ENCODE assay signal across 39 cellular contexts in the genomic region with DNA sequence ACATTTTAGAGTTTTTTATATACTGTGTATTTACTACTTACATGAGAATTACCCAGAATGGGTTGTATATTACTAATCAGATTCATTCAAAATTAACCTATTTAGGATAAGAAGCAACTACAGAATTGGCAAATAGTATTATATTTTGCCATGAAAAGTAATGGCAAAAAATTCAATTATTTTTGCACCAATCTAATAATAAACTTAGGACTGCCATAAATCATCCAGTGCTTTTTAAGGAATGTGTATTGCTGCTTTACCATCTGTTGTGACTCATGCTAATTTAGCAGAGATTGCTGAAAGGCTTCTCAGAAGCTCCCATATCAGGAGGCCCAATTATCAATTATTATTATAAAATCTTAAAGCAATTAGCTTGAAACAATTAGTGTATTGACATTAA. TPM values are rescaled to one million over a fixed set of nuclear protein-coding genes. Genes with fewer than 3 reads are reported as not detected.
"Had no signal": no experiment of that assay in that cellular context is flagged by ENCODE, and none has a peak within 500 bp of the region (broad histone marks: within the 10 kb centered on the region; RNA-seq: fewer than 3 reads in every experiment).

No MANE protein-coding gene starts in this region.

- DNase-seq: Karpas-422, Kasumi-1, KG1, MG63, MM.1S, MV-4-11, NCI-H1048, NCI-H1092, NCI-H1092 treated with DMSO at 0.1 percent for 48 hours, NCI-H1105, NCI-H1105 treated with DMSO at 0.1 percent for 48 hours, NCI-H1417, NCI-H1417 treated with DMSO at 0.1 percent for 48 hours, NCI-H1436, NCI-H1436 treated with DMSO at 0.1 percent for 48 hours, NCI-H146, NCI-H1694, NCI-H1694 treated with DMSO at 0.1 percent for 48 hours, NCI-H187, NCI-H187 treated with DMSO at 0.1 percent for 48 hours, NCI-H1930, NCI-H2029, NCI-H2029 treated with DMSO at 0.1 percent for 48 hours, NCI-H2081, NCI-H2081 treated with DMSO at 0.1 percent for 48 hours, NCI-H2107, NCI-H2171, NCI-H2171 treated with DMSO at 0.1 percent for 48 hours, NCI-H2227 treated with DMSO at 0.1 percent for 48 hours, NCI-H226, NCI-H345, NCI-H446, NCI-H446 treated with DMSO at 0.1 percent for 48 hours, NCI-H510A had no signal

- H3K27ac ChIP-seq: KMS-11 had no signal

- H3K4me3 ChIP-seq: MG63 had no signal

- H3K36me3 ChIP-seq: MG63 had no signal

- H3K9ac ChIP-seq: KMS-11 had no signal

- H3K9me3 ChIP-seq: MG63 had no signal

- H3K27me3 ChIP-seq: MG63 had no signal

- H3K4me2 ChIP-seq: KMS-11 had no signal

RNA-seq across cellular contexts. Expression of a gene that starts 24.0 kb away (rescaled TPM):
- total RNA-seq: LHCN-M2, M059J, MCF 10A, NCI-H460 had no signal
